In genomic region chr15:22895465-22896190, GRCh38 we compare ENCODE assay signal across 10 cellular contexts. TPM values are rescaled to one million over a fixed set of nuclear protein-coding genes. Genes with fewer than 3 reads are reported as not detected.
DNase-seq lines count a peak whose midpoint lies in the region; ATAC-seq and TF ChIP-seq lines count a peak whose summit lies in the region.
"Had no signal": no experiment of that assay in that cellular context is flagged by ENCODE, and none has a peak within 500 bp of the region (broad histone marks: within the 10 kb centered on the region; RNA-seq: fewer than 3 reads in every experiment).

No MANE protein-coding gene starts in this region.

- peak; percentile 93 for ATAC-seq in HG03039 (IDR thresholded peaks at IDR 0.05; ENCODE audit: unreplicated experiment)
- peak; percentile 39 for ATAC-seq in activated naive CD8-positive, alpha-beta T cell treated with anti-CD3 and anti-CD28 coated beads, Interleukin-2, amount 10 ng/mL, durations not matched to agents 7 days and 5 days (ENCODE audit: low read depth)

- no peaks in the 10 kb centered on the region for H3K9me3 Mint-ChIP-seq in activated naive CD8-positive, alpha-beta T cell treated with anti-CD3 and anti-CD28 coated beads, Interleukin-2, amount 10 ng/mL, durations not matched to agents 7 days and 5 days
- H3K9me3 Mint-ChIP-seq: stimulated activated naive CD8-positive, alpha-beta T cell treated with anti-CD3 and anti-CD28 coated beads, Interleukin-15, Interleukin-2, amounts not matched to agents 100 ng/mL and 50 ng/mL, for 24 hours had no signal

- H3K4me3 ChIP-seq in spleen = no peak overlapping the region
- H3K4me3 ChIP-seq: SJSA1 had no signal

- H3K36me3 Mint-ChIP-seq in activated naive CD8-positive, alpha-beta T cell treated with anti-CD3 and anti-CD28 coated beads, Interleukin-2, amount 10 ng/mL, durations not matched to agents 7 days and 5 days = peaks cover 2% of the 10 kb centered on the region

- H3K4me1 Mint-ChIP-seq in activated naive CD8-positive, alpha-beta T cell treated with anti-CD3 and anti-CD28 coated beads, Interleukin-2, amount 10 ng/mL, durations not matched to agents 7 days and 5 days = peaks cover 3% of the 10 kb centered on the region

- H3K27me3 ChIP-seq in spleen (replicated peaks in 1 of 7) = no peaks in the 10 kb centered on the region
- H3K27me3 ChIP-seq: SJSA1 had no signal

- TF ChIP-seq POLR2A in spleen (IDR thresholded peaks at IDR 0.05) = no peak

- TF ChIP-seq CTCF in spleen (IDR thresholded peaks at IDR 0.05 in 8 of 11, conservative IDR thresholded peaks at IDR 0.05 in 3 of 11) = no peak

- DNase-seq in activated CD4-positive, alpha-beta T cell treated with anti-CD3 and anti-CD28 coated beads, Interleukin-2, amount 50 U/mL, for 48 hours = peak; percentile 20 to 34
- DNase-seq in activated CD4-positive, alpha-beta T cell treated with anti-CD3 and anti-CD28 coated beads, Interleukin-2, amount 50 U/mL, for 4 hours = no peak
- DNase-seq in activated naive CD8-positive, alpha-beta T cell treated with anti-CD3 and anti-CD28 coated beads, Interleukin-2, amount 10 ng/mL, durations not matched to agents 7 days and 5 days = no peak
- DNase-seq in spleen = peak; percentile 56
- no peak for DNase-seq in AML-193 (lab: John Stamatoyannopoulos, UW)
- DNase-seq in mesenteric fat pad (ENCODE audit: low spot score) = no peak
- no peak for DNase-seq in GOT3 (lab: John Stamatoyannopoulos, UW)

- intact Hi-C loops in spleen (cut with DNase I; ENCODE audit: low total_unique reads) = no loop called here

- POLR2A ChIA-PET in activated naive CD8-positive, alpha-beta T cell treated with anti-CD3 and anti-CD28 coated beads, Interleukin-2, amount 10 ng/mL, durations not matched to agents 7 days and 5 days (lab: Charles Lee) = no interaction called here

- H3K4me1 ChIP-seq in spleen = no peaks in the 10 kb centered on the region

- H3K4me3 Mint-ChIP-seq in activated naive CD8-positive, alpha-beta T cell treated with anti-CD3 and anti-CD28 coated beads, Interleukin-2, amount 10 ng/mL, durations not matched to agents 7 days and 5 days = no peak overlapping the region
- H3K4me3 Mint-ChIP-seq: stimulated activated naive CD8-positive, alpha-beta T cell treated with anti-CD3 and anti-CD28 coated beads, Interleukin-15, Interleukin-2, amounts not matched to agents 100 ng/mL and 50 ng/mL, for 24 hours had no signal

- H3K27ac Mint-ChIP-seq in activated naive CD8-positive, alpha-beta T cell treated with anti-CD3 and anti-CD28 coated beads, Interleukin-2, amount 10 ng/mL, durations not matched to agents 7 days and 5 days = no peak overlapping the region
- H3K27ac Mint-ChIP-seq: stimulated activated naive CD8-positive, alpha-beta T cell treated with anti-CD3 and anti-CD28 coated beads, Interleukin-15, Interleukin-2, amounts not matched to agents 100 ng/mL and 50 ng/mL, for 24 hours had no signal

- no peaks in the 10 kb centered on the region for H3K9me3 ChIP-seq in spleen
- H3K9me3 ChIP-seq: SJSA1 had no signal

- H3K27me3 Mint-ChIP-seq in activated naive CD8-positive, alpha-beta T cell treated with anti-CD3 and anti-CD28 coated beads, Interleukin-2, amount 10 ng/mL, durations not matched to agents 7 days and 5 days = no peaks in the 10 kb centered on the region
- H3K27me3 Mint-ChIP-seq: stimulated activated naive CD8-positive, alpha-beta T cell treated with anti-CD3 and anti-CD28 coated beads, Interleukin-15, Interleukin-2, amounts not matched to agents 100 ng/mL and 50 ng/mL, for 24 hours had no signal

- H3K27ac ChIP-seq in spleen = no peak overlapping the region
- H3K27ac ChIP-seq: SJSA1 had no signal

- peaks cover 0 to 88% (median 24%) of the 10 kb centered on the region in 6 donors for H3K36me3 ChIP-seq in spleen

- 83 to 93% (median 90%) methylated on average over 9 to 10 of the region's 10 CpGs for WGBS in spleen, 5 donors

RNA-seq across cellular contexts. Expression of gene NIPA2, which starts 57.2 kb away (rescaled TPM):
- total RNA-seq in activated naive CD8-positive, alpha-beta T cell treated with anti-CD3 and anti-CD28 coated beads, Interleukin-2, amount 10 ng/mL, durations not matched to agents 7 days and 5 days = 10 to 100 TPM; 42.2 to 47.9 TPM
- total RNA-seq in spleen (10 to 100 TPM; 46.1 to 91.4 (median 61.0) TPM), mesenteric fat pad (43.4 TPM)
- 10 to 100 TPM; 18.4 to 23.1 (median 20.2) TPM for polyA plus RNA-seq in spleen

Comparison
In these comparisons a context has a peak if more than half of its experiments do, and no peak if none do; other contexts are left out.
1. DNase-seq: peak in activated CD4-positive, alpha-beta T cell treated with anti-CD3 and anti-CD28 coated beads, Interleukin-2, amount 50 U/mL, for 48 hours (2 of 2) and spleen (single experiment); none in activated CD4-positive, alpha-beta T cell treated with anti-CD3 and anti-CD28 coated beads, Interleukin-2, amount 50 U/mL, for 4 hours (0 of 2), activated naive CD8-positive, alpha-beta T cell treated with anti-CD3 and anti-CD28 coated beads, Interleukin-2, amount 10 ng/mL, durations not matched to agents 7 days and 5 days (single experiment), AML-193 (0 of 2), mesenteric fat pad (single experiment) and GOT3 (single experiment).